ENCODE assay signal across 12 cellular contexts in genomic region chr21:33238146-33238545, GRCh38. TPM values are rescaled to one million over a fixed set of nuclear protein-coding genes. Genes with fewer than 3 reads are reported as not detected.
DNase-seq lines count a peak whose midpoint lies in the region; ATAC-seq and TF ChIP-seq lines count a peak whose summit lies in the region.
"Had no signal": no experiment of that assay in that cellular context is flagged by ENCODE, and none has a peak within 500 bp of the region (broad histone marks: within the 10 kb centered on the region; RNA-seq: fewer than 3 reads in every experiment).

No MANE protein-coding gene starts in this region.

- no peak overlapping the region for H3K4me3 Mint-ChIP-seq in CD14-positive monocyte
- H3K4me3 Mint-ChIP-seq in activated naive CD8-positive, alpha-beta T cell treated with anti-CD3 and anti-CD28 coated beads for 36 hours = peak overlapping the region; percentile 56

- H3K4me1 Mint-ChIP-seq in CD14-positive monocyte = peaks cover 58% of the 10 kb centered on the region
- H3K4me1 Mint-ChIP-seq in activated naive CD8-positive, alpha-beta T cell treated with anti-CD3 and anti-CD28 coated beads for 36 hours = peaks cover 70% of the 10 kb centered on the region

- intact Hi-C loops in CD14-positive monocyte (cut with micrococcal nuclease) = no loop called here

- H3K27ac Mint-ChIP-seq in CD14-positive monocyte = peak overlapping the region; percentile 42 to 91 (median 75)
- peak overlapping the region; percentile 90 for H3K27ac Mint-ChIP-seq in activated naive CD8-positive, alpha-beta T cell treated with anti-CD3 and anti-CD28 coated beads for 36 hours

- H3K9me3 Mint-ChIP-seq in CD14-positive monocyte = no peaks in the 10 kb centered on the region
- peaks cover 1% of the 10 kb centered on the region for H3K9me3 Mint-ChIP-seq in activated naive CD8-positive, alpha-beta T cell treated with anti-CD3 and anti-CD28 coated beads for 36 hours

- peaks cover 53 to 54% of the 10 kb centered on the region in 2 donors for H3K36me3 Mint-ChIP-seq in CD14-positive monocyte
- H3K36me3 Mint-ChIP-seq in activated naive CD8-positive, alpha-beta T cell treated with anti-CD3 and anti-CD28 coated beads for 36 hours = peaks cover 53% of the 10 kb centered on the region

- ATAC-seq in GM19395 (IDR thresholded peaks at IDR 0.05; ENCODE audit: unreplicated experiment) (peak; percentile 16), HG03196 (IDR thresholded peaks at IDR 0.05; ENCODE audit: unreplicated experiment) (peak; percentile 7), HG03139 (IDR thresholded peaks at IDR 0.05; ENCODE audit: unreplicated experiment) (no peak)

- peaks cover 0 to 3% (median 2%) of the 10 kb centered on the region in 3 donors for H3K27me3 Mint-ChIP-seq in CD14-positive monocyte (ENCODE audit: low read depth in 3 of 3)
- no peaks in the 10 kb centered on the region for H3K27me3 Mint-ChIP-seq in activated naive CD8-positive, alpha-beta T cell treated with anti-CD3 and anti-CD28 coated beads for 36 hours

- TF ChIP-seq CTCF in CD14-positive monocyte (IDR thresholded peaks at IDR 0.05) = no peak

- DNase-seq in CD14-positive monocyte (ENCODE audit: low spot score) (no peak), midbrain (lab: John Stamatoyannopoulos, UW) (no peak), hypothalamus (lab: John Stamatoyannopoulos, UW) (no peak), NOMO-1 treated with dmso at 0.1 percent for 144 hours (lab: John Stamatoyannopoulos, UW; ENCODE audit: unreplicated experiment) (no peak)
- no peak for DNase-seq in activated naive CD8-positive, alpha-beta T cell treated with anti-CD3 and anti-CD28 coated beads for 36 hours
- DNase-seq: activated CD4-positive, alpha-beta T cell treated with anti-CD3 and anti-CD28 coated beads for 48 hours; effector CD8-positive, alpha-beta T cell; NCI-H446; stimulated activated CD4-positive, alpha-beta T cell treated with anti-CD3 and anti-CD28 coated beads, Interleukin-2, amount 100 ng/mL, for 48 hours had no signal

RNA-seq across cellular contexts. Expression of gene IFNAR2, which starts 8.4 kb away (rescaled TPM):
- 10 to 100 TPM; 47.7 to 79.8 TPM for polyA plus RNA-seq in CD14-positive monocyte
- total RNA-seq in activated naive CD8-positive, alpha-beta T cell treated with anti-CD3 and anti-CD28 coated beads for 36 hours = 10 to 100 TPM; 36.9 to 43.7 TPM

RNA-seq across cellular contexts. Expression of gene IL10RB, which starts 28.0 kb away (rescaled TPM):
- polyA plus RNA-seq in CD14-positive monocyte = 100 to 1,000 TPM; 212 to 225 TPM
- 10 to 100 TPM; 25.3 to 25.9 TPM for total RNA-seq in activated naive CD8-positive, alpha-beta T cell treated with anti-CD3 and anti-CD28 coated beads for 36 hours
